Comparison of ENCODE assay signal across 1 cellular context in genomic region chr16:14495213-14496046, GRCh38.
TF ChIP-seq lines count a peak whose summit lies in the region.

No MANE protein-coding gene starts in this region.

TF ChIP-seq in HepG2, 621 proteins besides CTCF, POLR2A, EP300 and RAD21 (continued from another document):
- TF ChIP-seq GLMP (CRISPR knock-in tag; IDR thresholded peaks at IDR 0.05; ENCODE audit: borderline replicate concordance) (no peak), UBTF (CRISPR knock-in tag; IDR thresholded peaks at IDR 0.05) (0 out of 2 replicates have a peak, but pooled peaks have one; percentile 31), ZNF687 (CRISPR knock-in tag; IDR thresholded peaks at IDR 0.05) (peak; percentile 60), MNT (IDR thresholded peaks at IDR 0.05) (peak; percentile 41; the same call in 1 of the 2 replicates), ZNF768 (CRISPR knock-in tag; IDR thresholded peaks at IDR 0.05) (no peak), MYC (CRISPR knock-in tag; IDR thresholded peaks at IDR 0.05; ENCODE audit: borderline replicate concordance) (0 out of 2 replicates have a peak, but pooled peaks have one; percentile 18), PRPF4 (IDR thresholded peaks at IDR 0.05; ENCODE audit: low read depth, low read length, poor library complexity, severe bottlenecking) (no peak), BORCS8-MEF2B (CRISPR knock-in tag; IDR thresholded peaks at IDR 0.05) (0 out of 2 replicates have a peak, but pooled peaks have one; percentile 41), ZNF350 (CRISPR knock-in tag; IDR thresholded peaks at IDR 0.05; ENCODE audit: borderline replicate concordance, low read depth) (0 out of 2 replicates have a peak, but pooled peaks have one; percentile 49), EHMT2 (IDR thresholded peaks at IDR 0.05; ENCODE audit: borderline replicate concordance, low read depth, low read length) (no peak), ZNF788 (CRISPR knock-in tag; IDR thresholded peaks at IDR 0.05; ENCODE audit: borderline replicate concordance) (0 out of 2 replicates have a peak, but pooled peaks have one; percentile 18), ZNF607 (CRISPR knock-in tag; IDR thresholded peaks at IDR 0.05; ENCODE audit: borderline replicate concordance) (0 out of 2 replicates have a peak, but pooled peaks have one; percentile 27), ZFYVE20 (CRISPR knock-in tag; IDR thresholded peaks at IDR 0.05; ENCODE audit: borderline replicate concordance, low read depth) (peak; percentile 52; the same call in 1 of the 2 replicates), TBX2 (CRISPR knock-in tag; IDR thresholded peaks at IDR 0.05; ENCODE audit: borderline replicate concordance) (peak; percentile 57; the same call in 1 of the 2 replicates), ZNF792 (CRISPR knock-in tag; IDR thresholded peaks at IDR 0.05) (no peak), ZSCAN5A (CRISPR knock-in tag; IDR thresholded peaks at IDR 0.05; ENCODE audit: borderline replicate concordance) (peak; percentile 48; the same call in 1 of the 2 replicates), PHF8 (CRISPR knock-in tag; IDR thresholded peaks at IDR 0.05) (no peak), ZNF883 (CRISPR knock-in tag; IDR thresholded peaks at IDR 0.05; ENCODE audit: not compliant biosample characterization) (no peak), NFKB2 (CRISPR knock-in tag; IDR thresholded peaks at IDR 0.05; ENCODE audit: borderline replicate concordance) (0 out of 2 replicates have a peak, but pooled peaks have one; percentile 14), ZNF839 (CRISPR knock-in tag; IDR thresholded peaks at IDR 0.05; ENCODE audit: borderline replicate concordance) (peak; percentile 54; the same call in 1 of the 2 replicates), ATF3 (CRISPR knock-in tag; IDR thresholded peaks at IDR 0.05) (0 out of 2 replicates have a peak, but pooled peaks have one; percentile 23), ADNP (CRISPR knock-in tag; IDR thresholded peaks at IDR 0.05) (no peak), ZNF263 (CRISPR knock-in tag; IDR thresholded peaks at IDR 0.05) (0 out of 2 replicates have a peak, but pooled peaks have one; percentile 19), ZBTB33 (CRISPR knock-in tag; IDR thresholded peaks at IDR 0.05) (no peak), ZNF460 (CRISPR knock-in tag; IDR thresholded peaks at IDR 0.05; ENCODE audit: borderline replicate concordance) (peak; percentile 80), ZNF230 (CRISPR knock-in tag; IDR thresholded peaks at IDR 0.05) (0 out of 2 replicates have a peak, but pooled peaks have one; percentile 56)
